ENCODE assay signal across 21 cellular contexts in the genomic region with DNA sequence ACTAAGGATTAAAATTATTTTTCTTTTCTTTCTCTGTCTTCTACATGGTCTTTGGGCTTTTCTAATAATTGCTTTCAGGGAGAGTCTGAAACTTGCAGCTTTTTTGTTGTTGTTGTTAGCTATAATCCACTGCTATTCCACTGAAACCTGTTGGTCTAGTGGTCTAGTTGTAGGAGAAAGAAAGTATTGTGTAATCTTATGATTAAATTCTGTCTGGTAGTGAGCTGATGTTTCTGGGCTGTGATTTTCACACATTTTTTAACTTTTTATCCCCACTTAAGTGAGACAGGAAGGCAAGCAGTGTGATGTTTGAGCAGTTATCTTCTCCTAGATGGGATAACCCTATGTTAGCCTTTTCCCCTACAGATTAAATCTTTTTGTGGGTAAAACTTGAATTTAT.
"Had no signal": no experiment of that assay in that cellular context is flagged by ENCODE, and none has a peak within 500 bp of the region (broad histone marks: within the 10 kb centered on the region; RNA-seq: fewer than 3 reads in every experiment).

No MANE protein-coding gene starts in this region.

- H3K4me1 Mint-ChIP-seq: activated naive CD4-positive, alpha-beta T cell treated with anti-CD3 and anti-CD28 coated beads, Interleukin-2, amount 50 U/mL, for 24 hours had no signal

- H3K27ac Mint-ChIP-seq: activated CD8-positive, alpha-beta T cell treated with anti-CD3 and anti-CD28 coated beads, Interleukin-2, amount 10 ng/mL, durations not matched to agents 7 days and 5 days; activated naive CD4-positive, alpha-beta T cell treated with anti-CD3 and anti-CD28 coated beads, Interleukin-2, amount 50 U/mL, for 24 hours; T-helper 1 cell treated with Interleukin-12 subunit alpha and Interleukin-12 subunit beta and Interleukin-4 antibody, amounts not matched to agents 30 μg/mL and 1 μg/mL, for 36 hours had no signal

- ATAC-seq: activated CD4-positive, CD25-positive, alpha-beta regulatory T cell treated with anti-CD3 and anti-CD28 coated beads, Interleukin-2, amount 50 U/mL, for 24 hours; activated CD8-positive, alpha-beta T cell treated with anti-CD3 and anti-CD28 coated beads, Interleukin-2, amount 10 ng/mL, durations not matched to agents 7 days and 5 days had no signal

- H3K9me3 ChIP-seq: breast epithelium, Peyer's patch had no signal

- H3K9me3 Mint-ChIP-seq: activated naive CD4-positive, alpha-beta T cell treated with anti-CD3 and anti-CD28 coated beads, Interleukin-2, amount 50 U/mL, for 24 hours had no signal

- H3K27me3 ChIP-seq: breast epithelium, Peyer's patch had no signal

- H3K4me3 ChIP-seq: breast epithelium, Peyer's patch had no signal

- H3K4me3 Mint-ChIP-seq: activated CD8-positive, alpha-beta T cell treated with anti-CD3 and anti-CD28 coated beads, Interleukin-2, amount 10 ng/mL, durations not matched to agents 7 days and 5 days; activated naive CD4-positive, alpha-beta T cell treated with anti-CD3 and anti-CD28 coated beads, Interleukin-2, amount 50 U/mL, for 24 hours; T-helper 1 cell treated with Interleukin-12 subunit alpha and Interleukin-12 subunit beta and Interleukin-4 antibody, amounts not matched to agents 30 μg/mL and 1 μg/mL, for 36 hours had no signal

- H3K36me3 ChIP-seq: breast epithelium, Peyer's patch had no signal

- H3K4me1 ChIP-seq: breast epithelium, Peyer's patch had no signal

- H3K27ac ChIP-seq: breast epithelium, Peyer's patch, RWPE1 had no signal

- H3K27me3 Mint-ChIP-seq: activated naive CD4-positive, alpha-beta T cell treated with anti-CD3 and anti-CD28 coated beads, Interleukin-2, amount 50 U/mL, for 24 hours had no signal

- DNase-seq: activated CD4-positive, alpha-beta T cell treated with anti-CD3 and anti-CD28 coated beads for 4 hours; activated CD8-positive, alpha-beta memory T cell treated with anti-CD3 and anti-CD28 coated beads, Interleukin-2, amount 50 U/mL, for 48 hours; activated CD8-positive, alpha-beta T cell treated with anti-CD3 and anti-CD28 coated beads, Interleukin-2, amount 10 ng/mL, durations not matched to agents 7 days and 5 days; activated T-cell treated with anti-CD3 and anti-CD28 coated beads, Interleukin-2, amount 50 U/mL, for 1 hour; aorta; Kasumi-1; KBM-7; NCI-H1105 treated with DMSO at 0.1 percent for 48 hours; NCI-H1436 treated with DMSO at 0.1 percent for 48 hours; NCI-H187; NCI-H2081; NCI-H510A treated with DMSO at 0.1 percent for 48 hours; NCI-H69; NK-92 treated with Interleukin-12 subunit alpha and Interleukin-12 subunit beta, amount 100 ng/mL, for 24 hours; Peyer's patch; SHP77 treated with DMSO at 0.1 percent for 48 hours had no signal

- H3K36me3 Mint-ChIP-seq: activated naive CD4-positive, alpha-beta T cell treated with anti-CD3 and anti-CD28 coated beads, Interleukin-2, amount 50 U/mL, for 24 hours had no signal
